Comparison of ENCODE assay signal across 22 cellular contexts in genomic region chr14:81480741-81481140, GRCh38.
"Had no signal": no experiment of that assay in that cellular context is flagged by ENCODE, and none has a peak within 500 bp of the region (broad histone marks: within the 10 kb centered on the region; RNA-seq: fewer than 3 reads in every experiment).

No MANE protein-coding gene starts in this region.

- H3K9me3 ChIP-seq: heart right ventricle, right lobe of liver, upper lobe of left lung had no signal

- DNase-seq: activated B cell treated with CpG ODN at 0.5 μM for 24 hours; activated CD4-positive, alpha-beta T cell treated with anti-CD3 and anti-CD28 coated beads for 36 hours; activated CD4-positive, alpha-beta T cell treated with anti-CD3 and anti-CD28 coated beads, Interleukin-2, amount 50 U/mL, for 48 hours; activated CD8-positive, alpha-beta memory T cell treated with anti-CD3 and anti-CD28 coated beads, Interleukin-2, amount 50 U/mL, for 4 hours; activated T-cell treated with anti-CD3 and anti-CD28 coated beads, Interleukin-2, amount 50 U/mL, for 24 hours; amygdala; cerebellar nuclear complex; cortex of kidney; heart right ventricle; left colon; mesenchymal stem cell; occipital lobe; posterior cingulate gyrus; right lobe of liver; stimulated activated CD4-positive, alpha-beta T cell treated with anti-CD3 and anti-CD28 coated beads, Interleukin-2, amount 100 ng/mL, for 24 hours; stimulated activated naive B cell treated with anti-CD40 and anti-IgM and Interleukin-4, amounts not matched to agents 10 μg/mL and 1 μg/mL and 100 μg/mL, for 72 hours; T-helper 9 cell; upper lobe of left lung had no signal

- H3K27ac Mint-ChIP-seq: activated B cell treated with CpG ODN at 0.5 μM for 24 hours; activated CD4-positive, alpha-beta T cell treated with anti-CD3 and anti-CD28 coated beads for 36 hours; activated T-cell treated with anti-CD3 and anti-CD28 coated beads, Interleukin-2, amount 50 U/mL, for 24 hours; activated T-helper 17 cell treated with anti-CD3 and anti-CD28 coated beads, Interleukin-2, amount 50 U/mL, for 72 hours; stimulated activated naive B cell treated with anti-CD40 and anti-IgM and Interleukin-4, amounts not matched to agents 10 μg/mL and 1 μg/mL and 100 μg/mL, for 72 hours had no signal

- H3K4me3 ChIP-seq: heart right ventricle, right lobe of liver, skin epidermis, upper lobe of left lung had no signal

- H3K9me3 Mint-ChIP-seq: activated B cell treated with CpG ODN at 0.5 μM for 24 hours; activated T-cell treated with anti-CD3 and anti-CD28 coated beads, Interleukin-2, amount 50 U/mL, for 24 hours; activated T-helper 17 cell treated with anti-CD3 and anti-CD28 coated beads, Interleukin-2, amount 50 U/mL, for 72 hours; neural crest cell; stimulated activated naive B cell treated with anti-CD40 and anti-IgM and Interleukin-4, amounts not matched to agents 10 μg/mL and 1 μg/mL and 100 μg/mL, for 72 hours had no signal

- ATAC-seq: activated CD4-positive, alpha-beta T cell treated with anti-CD3 and anti-CD28 coated beads for 36 hours; activated T-helper 17 cell treated with anti-CD3 and anti-CD28 coated beads, Interleukin-2, amount 50 U/mL, for 72 hours; heart right ventricle; left colon; stimulated activated naive B cell treated with anti-CD40 and anti-IgM and Interleukin-4, amounts not matched to agents 10 μg/mL and 1 μg/mL and 100 μg/mL, for 72 hours had no signal

- H3K4me3 Mint-ChIP-seq: activated B cell treated with CpG ODN at 0.5 μM for 24 hours; activated CD4-positive, alpha-beta T cell treated with anti-CD3 and anti-CD28 coated beads for 36 hours; activated T-cell treated with anti-CD3 and anti-CD28 coated beads, Interleukin-2, amount 50 U/mL, for 24 hours; activated T-helper 17 cell treated with anti-CD3 and anti-CD28 coated beads, Interleukin-2, amount 50 U/mL, for 72 hours; neural crest cell; stimulated activated naive B cell treated with anti-CD40 and anti-IgM and Interleukin-4, amounts not matched to agents 10 μg/mL and 1 μg/mL and 100 μg/mL, for 72 hours had no signal

- H3K4me1 ChIP-seq: right lobe of liver, upper lobe of left lung had no signal

- H3K27me3 ChIP-seq: heart right ventricle, right lobe of liver, upper lobe of left lung had no signal

- H3K27ac ChIP-seq: epithelial cell of prostate, heart right ventricle, right lobe of liver, skin epidermis, upper lobe of left lung had no signal

- H3K4me1 Mint-ChIP-seq: activated B cell treated with CpG ODN at 0.5 μM for 24 hours; activated T-helper 17 cell treated with anti-CD3 and anti-CD28 coated beads, Interleukin-2, amount 50 U/mL, for 72 hours; stimulated activated naive B cell treated with anti-CD40 and anti-IgM and Interleukin-4, amounts not matched to agents 10 μg/mL and 1 μg/mL and 100 μg/mL, for 72 hours had no signal

- H3K27me3 Mint-ChIP-seq: activated B cell treated with CpG ODN at 0.5 μM for 24 hours; activated CD4-positive, alpha-beta T cell treated with anti-CD3 and anti-CD28 coated beads for 36 hours; activated T-cell treated with anti-CD3 and anti-CD28 coated beads, Interleukin-2, amount 50 U/mL, for 24 hours; activated T-helper 17 cell treated with anti-CD3 and anti-CD28 coated beads, Interleukin-2, amount 50 U/mL, for 72 hours; stimulated activated naive B cell treated with anti-CD40 and anti-IgM and Interleukin-4, amounts not matched to agents 10 μg/mL and 1 μg/mL and 100 μg/mL, for 72 hours had no signal
